Comparison of ENCODE assay signal across 17 cellular contexts in genomic region chr14:52018252-52018651, GRCh38. TPM values are rescaled to one million over a fixed set of nuclear protein-coding genes. Genes with fewer than 3 reads are reported as not detected.
DNase-seq lines count a peak whose midpoint lies in the region; ATAC-seq and TF ChIP-seq lines count a peak whose summit lies in the region.
"Had no signal": no experiment of that assay in that cellular context is flagged by ENCODE, and none has a peak within 500 bp of the region (broad histone marks: within the 10 kb centered on the region; RNA-seq: fewer than 3 reads in every experiment).

No MANE protein-coding gene starts in this region.

- peaks cover 2% of the 10 kb centered on the region for H3K79me2 ChIP-seq in ACC112 (ENCODE audit: control insufficient read depth, insufficient read depth, low read length, unreplicated experiment)

- H3K27ac ChIP-seq in ACC112 (ENCODE audit: low read depth, low read length) (peak overlapping the region; percentile 43; the same call in 1 of the 2 replicates), epithelial cell of prostate (no peak overlapping the region)
- H3K27ac ChIP-seq in CD4-positive, alpha-beta memory T cell (ENCODE audit: low read depth, low read length), result no peak overlapping the region
- H3K27ac ChIP-seq: body of pancreas, vagina had no signal

- H3K9me3 ChIP-seq in CD4-positive, alpha-beta memory T cell (ENCODE audit: control insufficient read depth in 1 of 2, low read length in 2 of 2), result no peaks in the 10 kb centered on the region
- H3K9me3 ChIP-seq: body of pancreas, vagina had no signal

- peaks cover 43% of the 10 kb centered on the region for H3K4me1 ChIP-seq in ACC112 (ENCODE audit: control insufficient read depth, insufficient read depth, low read length, unreplicated experiment)
- H3K4me1 ChIP-seq in CD4-positive, alpha-beta memory T cell (ENCODE audit: insufficient read depth, low read length), result peaks cover 5% of the 10 kb centered on the region
- H3K4me1 ChIP-seq: body of pancreas had no signal

- H3K9me3 Mint-ChIP-seq in mesothelial cell of epicardium, result no peaks in the 10 kb centered on the region
- no peaks in the 10 kb centered on the region for H3K9me3 Mint-ChIP-seq in CD4-positive, alpha-beta memory T cell
- H3K9me3 Mint-ChIP-seq in natural killer cell treated with Interleukin-12 subunit alpha and Interleukin-12 subunit beta and Interleukin-15 and Interleukin-18, amount 100 ng/mL, for 72 hours, result no peaks in the 10 kb centered on the region

- no peaks in the 10 kb centered on the region for H3K27me3 ChIP-seq in ACC112 (ENCODE audit: insufficient read depth, low read length)
- no peaks in the 10 kb centered on the region for H3K27me3 ChIP-seq in CD4-positive, alpha-beta memory T cell (ENCODE audit: insufficient read depth, low read length)
- H3K27me3 ChIP-seq: body of pancreas, vagina had no signal

- CTCF ChIA-PET in CD4-positive, alpha-beta memory T cell (lab: Charles Lee; ENCODE audit: partially characterized antibody), result no interaction called here

- peaks cover 20% of the 10 kb centered on the region for H3K4me1 Mint-ChIP-seq in mesothelial cell of epicardium
- peaks cover 0 to 12% (median 5%) of the 10 kb centered on the region in 4 donors for H3K4me1 Mint-ChIP-seq in CD4-positive, alpha-beta memory T cell
- H3K4me1 Mint-ChIP-seq in natural killer cell treated with Interleukin-12 subunit alpha and Interleukin-12 subunit beta and Interleukin-15 and Interleukin-18, amount 100 ng/mL, for 72 hours (ENCODE audit: low read depth in 2 of 2), result peaks cover 13 to 24% of the 10 kb centered on the region in 2 donors

- H3K36me3 Mint-ChIP-seq in mesothelial cell of epicardium, result peaks cover 3% of the 10 kb centered on the region
- H3K36me3 Mint-ChIP-seq in CD4-positive, alpha-beta memory T cell, result no peaks in the 10 kb centered on the region
- H3K36me3 Mint-ChIP-seq in natural killer cell treated with Interleukin-12 subunit alpha and Interleukin-12 subunit beta and Interleukin-15 and Interleukin-18, amount 100 ng/mL, for 72 hours, result no peaks in the 10 kb centered on the region

- no peak overlapping the region for H3K4me3 ChIP-seq in ACC112 (ENCODE audit: low read depth, low read length)
- no peak overlapping the region for H3K4me3 ChIP-seq in CD4-positive, alpha-beta memory T cell (ENCODE audit: low read length in 2 of 2)
- H3K4me3 ChIP-seq: body of pancreas, vagina had no signal

- no peak overlapping the region for H2AFZ ChIP-seq in ACC112 (ENCODE audit: low read length, unreplicated experiment)

- ATAC-seq in GM18511 (IDR thresholded peaks at IDR 0.05; ENCODE audit: unreplicated experiment), result no peak
- ATAC-seq in natural killer cell treated with Interleukin-12 subunit alpha and Interleukin-12 subunit beta and Interleukin-15 and Interleukin-18, amount 100 ng/mL, for 72 hours, result no peak
- ATAC-seq: body of pancreas, left cardiac atrium had no signal

- DNase-seq in LoVo (ENCODE audit: low spot score), result peak; percentile 51
- peak; percentile 29 for DNase-seq in epithelial cell of prostate (ENCODE audit: low read depth, low spot score)
- DNase-seq in mesothelial cell of epicardium (ENCODE audit: low spot score in 2 of 2, unreplicated experiment in 2 of 2), result no peak
- DNase-seq in activated naive CD4-positive, alpha-beta T cell (lab: John Stamatoyannopoulos, UW), result no peak
- DNase-seq in CD4-positive, alpha-beta memory T cell, result no peak
- no peak for DNase-seq in natural killer cell treated with Interleukin-12 subunit alpha and Interleukin-12 subunit beta and Interleukin-15 and Interleukin-18, amount 100 ng/mL, for 72 hours (ENCODE audit: low spot score)
- DNase-seq: activated CD4-positive, alpha-beta T cell treated with anti-CD3 and anti-CD28 coated beads for 4 hours; activated naive CD8-positive, alpha-beta T cell treated with anti-CD3 and anti-CD28 coated beads, Interleukin-2, amount 10 ng/mL, durations not matched to agents 7 days and 5 days; body of pancreas; left cardiac atrium; NCI-H146; NCI-H2171 treated with DMSO at 0.1 percent for 48 hours; NCI-H69; nucleus accumbens had no signal

- peaks cover 4% of the 10 kb centered on the region for H3K27me3 Mint-ChIP-seq in mesothelial cell of epicardium (ENCODE audit: low read depth)
- peaks cover 3 to 5% of the 10 kb centered on the region in 2 donors for H3K27me3 Mint-ChIP-seq in CD4-positive, alpha-beta memory T cell
- H3K27me3 Mint-ChIP-seq in natural killer cell treated with Interleukin-12 subunit alpha and Interleukin-12 subunit beta and Interleukin-15 and Interleukin-18, amount 100 ng/mL, for 72 hours, result peaks cover 10 to 13% of the 10 kb centered on the region in 2 donors

- TF ChIP-seq CTCF in mesothelial cell of epicardium (IDR thresholded peaks at IDR 0.05; ENCODE audit: unreplicated experiment), result no peak

- intact Hi-C loops in CD4-positive, alpha-beta memory T cell (cut with micrococcal nuclease), result no loop called here

- POLR2A ChIA-PET in CD4-positive, alpha-beta memory T cell (lab: Charles Lee; ENCODE audit: partially characterized antibody), result no interaction called here

- peaks cover 52% of the 10 kb centered on the region for H3K36me3 ChIP-seq in ACC112 (ENCODE audit: insufficient read depth, low read length)
- H3K36me3 ChIP-seq in CD4-positive, alpha-beta memory T cell (ENCODE audit: insufficient read depth, low read length), result no peaks in the 10 kb centered on the region
- H3K36me3 ChIP-seq: vagina had no signal

- H3K4me3 Mint-ChIP-seq in mesothelial cell of epicardium, result no peak overlapping the region
- H3K4me3 Mint-ChIP-seq in CD4-positive, alpha-beta memory T cell, result no peak overlapping the region
- H3K4me3 Mint-ChIP-seq in natural killer cell treated with Interleukin-12 subunit alpha and Interleukin-12 subunit beta and Interleukin-15 and Interleukin-18, amount 100 ng/mL, for 72 hours, result no peak overlapping the region
- H3K4me3 Mint-ChIP-seq: activated naive CD8-positive, alpha-beta T cell treated with anti-CD3 and anti-CD28 coated beads, Interleukin-2, amount 10 ng/mL, durations not matched to agents 7 days and 5 days had no signal

- H3K27ac Mint-ChIP-seq in mesothelial cell of epicardium, result peak overlapping the region; percentile 22
- H3K27ac Mint-ChIP-seq in CD4-positive, alpha-beta memory T cell, result no peak overlapping the region
- H3K27ac Mint-ChIP-seq in natural killer cell treated with Interleukin-12 subunit alpha and Interleukin-12 subunit beta and Interleukin-15 and Interleukin-18, amount 100 ng/mL, for 72 hours, result no peak overlapping the region
- H3K27ac Mint-ChIP-seq: activated naive CD8-positive, alpha-beta T cell treated with anti-CD3 and anti-CD28 coated beads, Interleukin-2, amount 10 ng/mL, durations not matched to agents 7 days and 5 days had no signal

RNA-seq across cellular contexts. Expression of gene RTRAF, which starts 28.9 kb away (rescaled TPM):
- total RNA-seq in mesothelial cell of epicardium, result 183 to 197 TPM (median 193 TPM) in 3 replicates
- 100 to 1,000 TPM; 105 to 114 TPM for total RNA-seq in CD4-positive, alpha-beta memory T cell
- polyA plus RNA-seq in CD4-positive, alpha-beta memory T cell, result 100 to 1,000 TPM; 162 to 201 TPM
- total RNA-seq in natural killer cell treated with Interleukin-12 subunit alpha and Interleukin-12 subunit beta and Interleukin-15 and Interleukin-18, amount 100 ng/mL, for 72 hours, result 100 to 1,000 TPM; 146 to 160 TPM

RNA-seq across cellular contexts. Expression of gene NID2, which starts 50.6 kb away (rescaled TPM):
- 103 to 124 TPM (median 120 TPM) in 3 replicates for total RNA-seq in mesothelial cell of epicardium
- total RNA-seq in CD4-positive, alpha-beta memory T cell, result not detected
- polyA plus RNA-seq in CD4-positive, alpha-beta memory T cell, result under 1 TPM; 0.34 to 0.37 TPM
- total RNA-seq in natural killer cell treated with Interleukin-12 subunit alpha and Interleukin-12 subunit beta and Interleukin-15 and Interleukin-18, amount 100 ng/mL, for 72 hours, result 1 to 10 TPM; 6.8 to 8.7 TPM

Comparison
In these comparisons a context has a peak if more than half of its experiments do, and no peak if none do; other contexts are left out.
1. DNase-seq: peak in LoVo (single experiment) and epithelial cell of prostate (single experiment); none in mesothelial cell of epicardium (0 of 2), activated naive CD4-positive, alpha-beta T cell (0 of 4), CD4-positive, alpha-beta memory T cell (0 of 5) and natural killer cell treated with Interleukin-12 subunit alpha and Interleukin-12 subunit beta and Interleukin-15 and Interleukin-18, amount 100 ng/mL, for 72 hours (single experiment).
2. RNA of gene NID2, which starts 50.6 kb away (total RNA-seq): 103 to 124 TPM in mesothelial cell of epicardium; 6.8 to 8.7 TPM in natural killer cell treated with Interleukin-12 subunit alpha and Interleukin-12 subunit beta and Interleukin-15 and Interleukin-18, amount 100 ng/mL, for 72 hours and not detected in CD4-positive, alpha-beta memory T cell; every median in the first group is over 10 times any median in the second.